ENCODE assay signal across 33 cellular contexts in genomic region chr18:37502601-37503000, GRCh38.
"Had no signal": no experiment of that assay in that cellular context is flagged by ENCODE, and none has a peak within 500 bp of the region (broad histone marks: within the 10 kb centered on the region; RNA-seq: fewer than 3 reads in every experiment).

No MANE protein-coding gene starts in this region.

- FAIRE-seq: TTC549 had no signal

- H3K27ac Mint-ChIP-seq: activated CD4-positive, alpha-beta T cell treated with anti-CD3 and anti-CD28 coated beads for 36 hours; activated CD4-positive, alpha-beta T cell treated with anti-CD3 and anti-CD28 coated beads, Interleukin-2, amount 10 ng/mL, durations not matched to agents 7 days and 5 days; activated CD8-positive, alpha-beta T cell treated with anti-CD3 and anti-CD28 coated beads, Interleukin-2, amount 10 ng/mL, durations not matched to agents 7 days and 5 days; activated naive CD4-positive, alpha-beta T cell treated with anti-CD3 and anti-CD28 coated beads, Interleukin-2, amount 10 ng/mL, durations not matched to agents 7 days and 5 days; activated naive CD8-positive, alpha-beta T cell; activated naive CD8-positive, alpha-beta T cell treated with anti-CD3 and anti-CD28 coated beads, Interleukin-2, amount 50 U/mL, for 24 hours; T-helper 1 cell treated with Interleukin-12 subunit alpha and Interleukin-12 subunit beta and Interleukin-4 antibody, amounts not matched to agents 30 μg/mL and 1 μg/mL, for 36 hours; T-helper 2 cell treated with Interferon-gamma antibody and Interleukin-4, amounts not matched to agents 5 μg/mL and 100 μg/mL, for 36 hours had no signal

- H3K36me3 ChIP-seq: cardiac muscle cell, MG63, Peyer's patch, SJSA1 had no signal

- H3K9me3 Mint-ChIP-seq: activated CD4-positive, alpha-beta T cell treated with anti-CD3 and anti-CD28 coated beads, Interleukin-2, amount 10 ng/mL, durations not matched to agents 7 days and 5 days; activated naive CD4-positive, alpha-beta T cell treated with anti-CD3 and anti-CD28 coated beads, Interleukin-2, amount 10 ng/mL, durations not matched to agents 7 days and 5 days; activated naive CD8-positive, alpha-beta T cell treated with anti-CD3 and anti-CD28 coated beads, Interleukin-2, amount 50 U/mL, for 24 hours; T-helper 1 cell treated with Interleukin-12 subunit alpha and Interleukin-12 subunit beta and Interleukin-4 antibody, amounts not matched to agents 30 μg/mL and 1 μg/mL, for 36 hours; T-helper 2 cell treated with Interferon-gamma antibody and Interleukin-4, amounts not matched to agents 5 μg/mL and 100 μg/mL, for 36 hours had no signal

- H3K9ac ChIP-seq: SK-N-SH had no signal

- H3K27ac ChIP-seq: cardiac muscle cell, Peyer's patch, SJSA1 had no signal

- H3K4me3 ChIP-seq: cardiac muscle cell, MG63, Peyer's patch, SJSA1 had no signal

- H3K4me2 ChIP-seq: SK-N-SH had no signal

- H3K27me3 ChIP-seq: cardiac muscle cell, MG63, Peyer's patch, SJSA1 had no signal

- H3K36me3 Mint-ChIP-seq: activated naive CD4-positive, alpha-beta T cell treated with anti-CD3 and anti-CD28 coated beads, Interleukin-2, amount 10 ng/mL, durations not matched to agents 7 days and 5 days; activated naive CD8-positive, alpha-beta T cell had no signal

- H3K27me3 Mint-ChIP-seq: activated CD4-positive, alpha-beta T cell treated with anti-CD3 and anti-CD28 coated beads, Interleukin-2, amount 10 ng/mL, durations not matched to agents 7 days and 5 days; activated naive CD4-positive, alpha-beta T cell treated with anti-CD3 and anti-CD28 coated beads, Interleukin-2, amount 10 ng/mL, durations not matched to agents 7 days and 5 days; activated naive CD8-positive, alpha-beta T cell treated with anti-CD3 and anti-CD28 coated beads, Interleukin-2, amount 50 U/mL, for 24 hours had no signal

- DNase-seq: activated CD4-positive, alpha-beta T cell treated with anti-CD3 and anti-CD28 coated beads for 36 hours; activated CD4-positive, alpha-beta T cell treated with anti-CD3 and anti-CD28 coated beads, Interleukin-2, amount 10 ng/mL, durations not matched to agents 7 days and 5 days; activated CD4-positive, alpha-beta T cell treated with anti-CD3 and anti-CD28 coated beads, Interleukin-2, amount 50 U/mL, for 48 hours; activated CD8-positive, alpha-beta T cell treated with anti-CD3 and anti-CD28 coated beads, Interleukin-2, amount 10 ng/mL, durations not matched to agents 7 days and 5 days; activated effector memory CD4-positive, alpha-beta T cell treated with Interleukin-2 at 50 U/mL for 16 hours; activated naive CD4-positive, alpha-beta T cell treated with anti-CD3 and anti-CD28 coated beads, Interleukin-2, amount 10 ng/mL, durations not matched to agents 7 days and 5 days; activated naive CD8-positive, alpha-beta T cell treated with anti-CD3 and anti-CD28 coated beads, Interleukin-2, amount 50 U/mL, for 24 hours; activated T-cell treated with anti-CD3 and anti-CD28 coated beads for 4 hours; activated T-cell treated with anti-CD3 and anti-CD28 coated beads, Interleukin-2, amount 50 U/mL, for 48 hours; aorta; Kasumi-1; KG1; MG63; NCI-H1048; NCI-H1105 treated with DMSO at 0.1 percent for 48 hours; NCI-H1436; NCI-H1694; NCI-H1930; NCI-H2081 treated with DMSO at 0.1 percent for 48 hours; NCI-H226; NCI-H446 treated with DMSO at 0.1 percent for 48 hours; NCI-H524; PC-3; Peyer's patch; SHP77 treated with DMSO at 0.1 percent for 48 hours; SK-N-SH had no signal

- ATAC-seq: activated CD4-positive, alpha-beta T cell treated with anti-CD3 and anti-CD28 coated beads for 36 hours; activated CD4-positive, CD25-positive, alpha-beta regulatory T cell treated with anti-CD3 and anti-CD28 coated beads, Interleukin-2, amount 50 U/mL, for 24 hours; activated CD8-positive, alpha-beta T cell treated with anti-CD3 and anti-CD28 coated beads, Interleukin-2, amount 10 ng/mL, durations not matched to agents 7 days and 5 days; activated naive CD8-positive, alpha-beta T cell treated with anti-CD3 and anti-CD28 coated beads, Interleukin-2, amount 50 U/mL, for 24 hours; PC-3 had no signal

- H3K4me1 ChIP-seq: Peyer's patch, SJSA1 had no signal

- H3K4me1 Mint-ChIP-seq: activated CD4-positive, alpha-beta T cell treated with anti-CD3 and anti-CD28 coated beads for 36 hours; activated CD4-positive, alpha-beta T cell treated with anti-CD3 and anti-CD28 coated beads, Interleukin-2, amount 10 ng/mL, durations not matched to agents 7 days and 5 days; activated naive CD4-positive, alpha-beta T cell treated with anti-CD3 and anti-CD28 coated beads, Interleukin-2, amount 10 ng/mL, durations not matched to agents 7 days and 5 days; activated naive CD8-positive, alpha-beta T cell treated with anti-CD3 and anti-CD28 coated beads, Interleukin-2, amount 50 U/mL, for 24 hours had no signal

- H3K4me3 Mint-ChIP-seq: activated CD4-positive, alpha-beta T cell treated with anti-CD3 and anti-CD28 coated beads for 36 hours; activated CD4-positive, alpha-beta T cell treated with anti-CD3 and anti-CD28 coated beads, Interleukin-2, amount 10 ng/mL, durations not matched to agents 7 days and 5 days; activated CD8-positive, alpha-beta T cell treated with anti-CD3 and anti-CD28 coated beads, Interleukin-2, amount 10 ng/mL, durations not matched to agents 7 days and 5 days; activated naive CD4-positive, alpha-beta T cell treated with anti-CD3 and anti-CD28 coated beads, Interleukin-2, amount 10 ng/mL, durations not matched to agents 7 days and 5 days; activated naive CD8-positive, alpha-beta T cell; activated naive CD8-positive, alpha-beta T cell treated with anti-CD3 and anti-CD28 coated beads, Interleukin-2, amount 50 U/mL, for 24 hours; T-helper 1 cell treated with Interleukin-12 subunit alpha and Interleukin-12 subunit beta and Interleukin-4 antibody, amounts not matched to agents 30 μg/mL and 1 μg/mL, for 36 hours; T-helper 2 cell treated with Interferon-gamma antibody and Interleukin-4, amounts not matched to agents 5 μg/mL and 100 μg/mL, for 36 hours had no signal

- H3K9me3 ChIP-seq: MG63, Peyer's patch, SJSA1, SK-N-SH had no signal
